In the genomic region with DNA sequence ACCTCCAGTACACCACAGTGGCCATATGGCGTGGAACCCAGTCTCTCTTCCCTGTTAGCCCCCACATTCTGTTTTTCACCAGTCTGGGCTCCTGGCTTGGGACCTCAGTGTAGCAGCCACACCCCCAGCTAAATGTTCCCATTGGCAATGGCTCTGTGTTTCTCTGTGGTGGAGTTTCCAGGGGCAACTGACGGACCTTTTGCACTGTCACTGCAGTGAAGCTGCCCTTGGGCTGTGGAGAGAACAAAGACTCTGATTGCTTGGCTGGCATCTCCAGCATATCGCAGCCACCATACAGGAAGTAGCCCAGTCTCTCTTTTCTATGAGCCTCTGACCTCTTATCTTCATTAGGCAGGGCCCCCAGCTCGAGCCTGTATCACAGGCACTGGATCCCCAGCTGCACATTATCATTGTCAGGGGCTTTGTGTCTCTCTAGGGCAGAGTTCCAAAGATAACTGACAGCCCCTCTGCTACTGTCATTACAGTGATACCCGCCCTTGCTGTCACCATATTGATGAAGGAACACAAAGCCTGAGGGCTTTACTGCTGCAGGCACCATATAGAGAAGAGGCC, we compare ENCODE assay signal across 22 cellular contexts.
A peak's percentile ranks its signal among the peaks of the same experiment; 100 is the strongest.
DNase-seq lines count a peak whose midpoint lies in the region; ATAC-seq and TF ChIP-seq lines count a peak whose summit lies in the region.
"Had no signal": no experiment of that assay in that cellular context is flagged by ENCODE, and none has a peak within 500 bp of the region (broad histone marks: within the 10 kb centered on the region; RNA-seq: fewer than 3 reads in every experiment).

No MANE protein-coding gene starts in this region.

- no peaks in the 10 kb centered on the region for H3K36me3 Mint-ChIP-seq in stimulated activated effector memory CD8-positive, alpha-beta T cell treated with anti-CD3 and anti-CD28 coated beads, Interleukin-12 subunit alpha, Interleukin-12 subunit beta, amount 100 ng/mL, for 72 hours
- H3K36me3 Mint-ChIP-seq: CD14-positive monocyte had no signal

- TF ChIP-seq POLR2A in erythroblast (IDR thresholded peaks at IDR 0.05; ENCODE audit: low read length): no peak

- H3K27ac Mint-ChIP-seq in stimulated activated effector memory CD8-positive, alpha-beta T cell treated with anti-CD3 and anti-CD28 coated beads, Interleukin-12 subunit alpha, Interleukin-12 subunit beta, amount 100 ng/mL, for 72 hours: no peak overlapping the region

- H3K4me1 Mint-ChIP-seq in stimulated activated effector memory CD8-positive, alpha-beta T cell treated with anti-CD3 and anti-CD28 coated beads, Interleukin-12 subunit alpha, Interleukin-12 subunit beta, amount 100 ng/mL, for 72 hours: no peaks in the 10 kb centered on the region
- H3K4me1 Mint-ChIP-seq: CD14-positive monocyte had no signal

- peak; percentile 19 for ATAC-seq in stimulated activated effector memory CD8-positive, alpha-beta T cell treated with anti-CD3 and anti-CD28 coated beads, Interleukin-12 subunit alpha, Interleukin-12 subunit beta, amount 100 ng/mL, for 72 hours
- ATAC-seq in HG02885 (IDR thresholded peaks at IDR 0.05; ENCODE audit: poor library complexity, unreplicated experiment): no peak
- ATAC-seq: GM12878, PC-3, SK-N-SH treated with all-trans-retinoic acid at 6 μM for 48 hours had no signal

- H3K4me3 Mint-ChIP-seq in stimulated activated effector memory CD8-positive, alpha-beta T cell treated with anti-CD3 and anti-CD28 coated beads, Interleukin-12 subunit alpha, Interleukin-12 subunit beta, amount 100 ng/mL, for 72 hours: no peak overlapping the region
- H3K4me3 Mint-ChIP-seq: CD14-positive monocyte had no signal

- peak; percentile 1 for DNase-seq in NCI-H748 (lab: John Stamatoyannopoulos, UW; ENCODE audit: unreplicated experiment)
- DNase-seq in NCI-H748 treated with DMSO at 0.1 percent for 48 hours (lab: John Stamatoyannopoulos, UW): no peak
- DNase-seq in SK-MEL-5 (ENCODE audit: low read depth, low spot score): peak; percentile 1
- DNase-seq in erythroblast (lab: John Stamatoyannopoulos, UW): peak; percentile 83 to 98
- no peak for DNase-seq in stimulated activated effector memory CD8-positive, alpha-beta T cell treated with anti-CD3 and anti-CD28 coated beads, Interleukin-12 subunit alpha, Interleukin-12 subunit beta, amount 100 ng/mL, for 72 hours (ENCODE audit: low spot score in 2 of 2)
- no peak for DNase-seq in activated gamma-delta T cell (lab: John Stamatoyannopoulos, UW)
- DNase-seq in NCI-H2029 (lab: John Stamatoyannopoulos, UW): no peak
- DNase-seq: AML-193, Caco-2, GF-D8, NCI-H1417 treated with DMSO at 0.1 percent for 48 hours, NCI-H2029 treated with DMSO at 0.1 percent for 48 hours, NCI-H2171, NCI-H446, NCI-H526 treated with DMSO at 0.1 percent for 48 hours, PC-3, RPMI8226, SHP77 treated with DMSO at 0.1 percent for 48 hours had no signal

- H3K9me3 Mint-ChIP-seq in stimulated activated effector memory CD8-positive, alpha-beta T cell treated with anti-CD3 and anti-CD28 coated beads, Interleukin-12 subunit alpha, Interleukin-12 subunit beta, amount 100 ng/mL, for 72 hours: peaks cover 4% of the 10 kb centered on the region

- in situ Hi-C loops in SK-MEL-5 (cut with HindIII; ENCODE audit: low pct_unique_long_range_greater_than_20kb, low sequenced_read_pairs): no loop called here

Comparison
In these comparisons a context has a peak if more than half of its experiments do, and no peak if none do; other contexts are left out.
1. DNase-seq: peak in NCI-H748 (single experiment), SK-MEL-5 (single experiment) and erythroblast (2 of 2); none in NCI-H748 treated with DMSO at 0.1 percent for 48 hours (single experiment), stimulated activated effector memory CD8-positive, alpha-beta T cell treated with anti-CD3 and anti-CD28 coated beads, Interleukin-12 subunit alpha, Interleukin-12 subunit beta, amount 100 ng/mL, for 72 hours (0 of 2), activated gamma-delta T cell (single experiment) and NCI-H2029 (single experiment).